In genomic region chr16:88610080-88610479, GRCh38 we compare ENCODE assay signal across 17 cellular contexts. TPM values are rescaled to one million over a fixed set of nuclear protein-coding genes. Genes with fewer than 3 reads are reported as not detected.
DNase-seq lines count a peak whose midpoint lies in the region; ATAC-seq, FAIRE-seq and TF ChIP-seq lines count a peak whose summit lies in the region.
"Had no signal": no experiment of that assay in that cellular context is flagged by ENCODE, and none has a peak within 500 bp of the region (broad histone marks: within the 10 kb centered on the region; RNA-seq: fewer than 3 reads in every experiment).

No MANE protein-coding gene starts in this region.

- intact Hi-C loops in HCT116 (cut with micrococcal nuclease) (no loop called here), K562 (cut with micrococcal nuclease) (no loop called here), colonic mucosa (cut with DNase I) (no loop called here)

- no peak overlapping the region for H3K4ac ChIP-seq in mesendoderm (ENCODE audit: low read depth, low read length)

- H3K79me2 ChIP-seq in HCT116 (ENCODE audit: insufficient read depth, low read length) (peaks cover 47% of the 10 kb centered on the region), K562 (ENCODE audit: control insufficient read depth, insufficient read depth, low read length) (peaks cover 11% of the 10 kb centered on the region; the same call in 1 of the 3 replicates), mesendoderm (ENCODE audit: control insufficient read depth, insufficient read depth, low read length) (peaks cover 3% of the 10 kb centered on the region)

- H2AFZ ChIP-seq in HCT116 (ENCODE audit: low read depth, low read length, poor library complexity, severe bottlenecking) (no peak overlapping the region), K562 (ENCODE audit: low read depth, low read length) (no peak overlapping the region)
- H2AFZ ChIP-seq: GM23248 had no signal

- H2AK5ac ChIP-seq in mesendoderm (ENCODE audit: low read length) = no peak overlapping the region

- CTCF ChIA-PET in BJ (lab: Yijun Ruan, JAX) (interaction anchor here (1.1 kb wide), 1 partner anchor 17 kb away, joined by 3 read pairs; no protein-coding TSS in a partner anchor), HCT116 (lab: Charles Lee) (no interaction called here), K562 (lab: Yijun Ruan, JAX; ENCODE audit: low intra/inter-chr PET ratio) (no interaction called here)

- H3K9ac ChIP-seq in HCT116 (ENCODE audit: low read length) (no peak overlapping the region), K562 (ENCODE audit: insufficient read depth in 1 of 2, low read depth in 2 of 2, low read length in 2 of 2) (no peak overlapping the region), mesendoderm (ENCODE audit: low read length) (no peak overlapping the region), colonic mucosa (ENCODE audit: low read depth in 2 of 2, low read length in 2 of 2) (no peak overlapping the region)
- H3K9ac ChIP-seq: GM23248 had no signal

- H3K18ac ChIP-seq in mesendoderm (ENCODE audit: low read length) = no peak overlapping the region

- H3K27me3 ChIP-seq in BJ (ENCODE audit: control insufficient read depth, insufficient read depth, low read length) (no peaks in the 10 kb centered on the region), HCT116 (ENCODE audit: insufficient read depth, low read length) (no peaks in the 10 kb centered on the region), K562 (ENCODE audit: control insufficient read depth in 2 of 2, insufficient read depth in 2 of 2, low read length in 2 of 2) (no peaks in the 10 kb centered on the region), mesendoderm (ENCODE audit: insufficient read depth, low read length, poor library complexity) (no peaks in the 10 kb centered on the region), colonic mucosa (no peaks in the 10 kb centered on the region)
- H3K27me3 ChIP-seq: dorsolateral prefrontal cortex, uterus had no signal

- H3K79me1 ChIP-seq in mesendoderm (ENCODE audit: low read length) = peaks cover 4% of the 10 kb centered on the region

- no peak overlapping the region for H3K4me2 ChIP-seq in HCT116 (ENCODE audit: low read length)
- H3K4me2 ChIP-seq in K562 (ENCODE audit: insufficient read depth, low read length) = no peak overlapping the region
- H3K4me2 ChIP-seq in mesendoderm (ENCODE audit: low read length) = no peak overlapping the region

- H2BK15ac ChIP-seq in mesendoderm (replicated peaks; ENCODE audit: low read depth) = no peak overlapping the region

- peak overlapping the region; percentile 45 for H3K23ac ChIP-seq in mesendoderm (ENCODE audit: low read length)

- RAD21 ChIA-PET in HCT116 (lab: Charles Lee; ENCODE audit: low non-redundant PET in 1 of 2, low total read pairs in 2 of 2, uncharacterized antibody in 2 of 2, unreplicated experiment in 2 of 2) = no interaction called here

- H3K4me3 ChIP-seq in BJ (ENCODE audit: low read depth, low read length) (no peak overlapping the region), HCT116 (replicated peaks in 1 of 2; ENCODE audit: low read depth in 1 of 2, low read length in 2 of 2) (no peak overlapping the region), K562 (no peak overlapping the region), mesendoderm (ENCODE audit: low read length) (no peak overlapping the region), colonic mucosa (no peak overlapping the region)
- H3K4me3 ChIP-seq: GM23248, uterus had no signal

- no peak for TF ChIP-seq EP300 in K562 (IDR thresholded peaks at IDR 0.05; ENCODE audit: low read length)

- H3K9me2 ChIP-seq in HCT116 (ENCODE audit: insufficient read depth) = no peaks in the 10 kb centered on the region

- BruUV-seq in HCT116 (replicated peaks; lab: Mats Ljungman, UMichigan) (no TSS peak), K562 (replicated peaks; lab: Mats Ljungman, UMichigan) (no TSS peak)

- TF ChIP-seq POLR2A in HCT116 (IDR thresholded peaks at IDR 0.05; ENCODE audit: borderline replicate concordance, extremely low read depth, insufficient read depth, insufficient read length) (no peak), K562 (conservative IDR thresholded peaks at IDR 0.05) (no peak), GM12891 (IDR thresholded peaks at IDR 0.05; ENCODE audit: low read depth, low read length) (no peak)

- H3K9me1 ChIP-seq in K562 (ENCODE audit: control insufficient read depth, insufficient read depth, low read length) = peaks cover 6% of the 10 kb centered on the region

- TF ChIP-seq RAD21 in HCT116 (IDR thresholded peaks at IDR 0.05; ENCODE audit: low read depth) = no peak
- no peak for TF ChIP-seq RAD21 in K562 (CRISPR knock-in tag; conservative IDR thresholded peaks at IDR 0.05 in 1 of 2, IDR thresholded peaks at IDR 0.05 in 1 of 2)

- H3K4me1 ChIP-seq in HCT116 (ENCODE audit: control insufficient read depth in 1 of 2, insufficient read depth in 2 of 2, low read length in 2 of 2) (no peaks in the 10 kb centered on the region), K562 (replicated peaks in 1 of 2; ENCODE audit: control insufficient read depth in 2 of 2, insufficient read depth in 2 of 2, low read length in 2 of 2) (peaks cover 0 to 7% of the 10 kb centered on the region in 2 experiments; a peak in 1 of 5 replicates), mesendoderm (ENCODE audit: control insufficient read depth, low read depth, low read length) (no peaks in the 10 kb centered on the region), colonic mucosa (no peaks in the 10 kb centered on the region)
- H3K4me1 ChIP-seq: uterus had no signal

- no peak overlapping the region for H2BK120ac ChIP-seq in mesendoderm (ENCODE audit: low read depth, low read length)

- DNase-seq in BJ (ENCODE audit: low read depth) (no peak), HCT116 (ENCODE audit: low read depth, low spot score) (no peak), K562 (ENCODE audit: extremely low read depth in 1 of 4, low spot score in 3 of 4) (no peak), mesendoderm (peak; percentile 74), GM12891 (ENCODE audit: insufficient read length, low spot score) (no peak), NCI-H446 (lab: John Stamatoyannopoulos, UW) (no peak), colonic mucosa (no peak)
- DNase-seq: activated B cell treated with CpG ODN at 0.5 μM for 24 hours; activated effector memory CD4-positive, alpha-beta T cell treated with anti-CD3 and anti-CD28 coated beads, Interleukin-2, amount 50 U/mL, for 16 hours; anterior cingulate cortex; dorsolateral prefrontal cortex; GM23248; NCI-H1105 treated with DMSO at 0.1 percent for 48 hours; uterus had no signal

- in situ Hi-C loops in K562 (cut with MboI) = no loop called here

- H4K8ac ChIP-seq in mesendoderm (ENCODE audit: low read depth, low read length) = no peak overlapping the region

- ATAC-seq in HCT116 = 0 out of 2 replicates have a peak, but pooled peaks have one; percentile 55
- peak; percentile 65 for ATAC-seq in K562
- ATAC-seq in HG02759 (IDR thresholded peaks at IDR 0.05; ENCODE audit: unreplicated experiment) = no peak
- ATAC-seq: left lobe of liver had no signal

- no peak overlapping the region for H2BK5ac ChIP-seq in mesendoderm (ENCODE audit: low read length)

- H3K9me3 ChIP-seq in HCT116 (ENCODE audit: control insufficient read depth in 1 of 2, insufficient read depth in 1 of 2, low read depth in 1 of 2, low read length in 2 of 2) = no peaks in the 10 kb centered on the region
- no peaks in the 10 kb centered on the region for H3K9me3 ChIP-seq in K562 (replicated peaks; ENCODE audit: control insufficient read depth, insufficient read depth, low read depth, low read length)
- no peaks in the 10 kb centered on the region for H3K9me3 ChIP-seq in colonic mucosa
- H3K9me3 ChIP-seq: uterus had no signal

- WGBS in K562 (ENCODE audit: insufficient coverage, low coverage, missing lambda C conversion rate) = 95% methylated on average over 6 of the region's 6 CpGs
- no CpG with 5 or more reads among the region's 6 CpGs for WGBS in mesendoderm (ENCODE audit: extremely low coverage, insufficient coverage, low lambda C conversion rate)

- H4K20me1 ChIP-seq in HCT116 (ENCODE audit: insufficient read depth) (peaks cover 9% of the 10 kb centered on the region; the same call in 1 of the 2 replicates), K562 (replicated peaks; ENCODE audit: control insufficient read depth, insufficient read depth, low read length) (peaks cover 14% of the 10 kb centered on the region; the same call in 1 of the 2 replicates)

- POLR2A ChIA-PET in BJ (lab: Charles Lee) (no interaction called here), HCT116 (lab: Charles Lee) (no interaction called here), K562 (lab: Yijun Ruan, JAX) (interaction anchor here (0.7 to 1.6 kb wide), 2 partner anchors 9 to 173 kb away, joined by 4 read pairs; no protein-coding TSS in a partner anchor)

- no peak overlapping the region for H4K5ac ChIP-seq in mesendoderm (ENCODE audit: low read length)

- FAIRE-seq in K562 (lab: Jason Lieb, UNC) (no peak), GM12891 (lab: Jason Lieb, UNC) (no peak)
- FAIRE-seq: D721Med had no signal

- peaks cover 26% of the 10 kb centered on the region for H3K36me3 ChIP-seq in BJ (ENCODE audit: control insufficient read depth, insufficient read depth, low read length)
- peaks cover 24 to 59% of the 10 kb centered on the region in 2 experiments; a peak in 3 of 4 replicates for H3K36me3 ChIP-seq in HCT116 (ENCODE audit: control insufficient read depth in 1 of 2, insufficient read depth in 2 of 2, low read length in 2 of 2)
- peaks cover 92% of the 10 kb centered on the region for H3K36me3 ChIP-seq in K562 (ENCODE audit: control insufficient read depth, insufficient read depth, low read length)
- H3K36me3 ChIP-seq in mesendoderm (ENCODE audit: control insufficient read depth, insufficient read depth, low read length) = peaks cover 6% of the 10 kb centered on the region
- H3K36me3 ChIP-seq in colonic mucosa = peaks cover 18% of the 10 kb centered on the region
- H3K36me3 ChIP-seq: uterus had no signal

- TF ChIP-seq CTCF in BJ (IDR thresholded peaks at IDR 0.05; ENCODE audit: insufficient read depth, low read depth, low read length) = peak; percentile 10; the same call in 1 of the 2 replicates
- TF ChIP-seq CTCF in HCT116 (IDR thresholded peaks at IDR 0.05 in 2 of 3, conservative IDR thresholded peaks at IDR 0.05 in 1 of 3; ENCODE audit: borderline replicate concordance in 1 of 3, insufficient read depth in 1 of 3, low read depth in 2 of 3, low read length in 2 of 3) = peak in 2 of 3 experiments; percentile 33 to 38; a peak in 3 of 6 replicates
- peak in 2 of 3 experiments; percentile 29 to 32; a peak in 2 of 6 replicates for TF ChIP-seq CTCF in K562 (IDR thresholded peaks at IDR 0.05 in 2 of 3, conservative IDR thresholded peaks at IDR 0.05 in 1 of 3; ENCODE audit: insufficient read depth in 2 of 3, low read depth in 1 of 3, low read length in 3 of 3)
- TF ChIP-seq CTCF in colonic mucosa (IDR thresholded peaks at IDR 0.05) = no peak

- H3K56ac ChIP-seq in mesendoderm (ENCODE audit: low read length) = no peak overlapping the region

- no peak overlapping the region for H3K27ac ChIP-seq in HCT116 (ENCODE audit: low read depth, low read length)
- no peak overlapping the region for H3K27ac ChIP-seq in K562 (ENCODE audit: extremely low read depth, low read depth, low read length)
- H3K27ac ChIP-seq in mesendoderm (ENCODE audit: low read depth, low read length) = no peak overlapping the region
- no peak overlapping the region for H3K27ac ChIP-seq in colonic mucosa
- H3K27ac ChIP-seq: GM23248, uterus had no signal

RNA-seq across cellular contexts. Expression of gene IL17C, which starts 28.3 kb away (rescaled TPM):
- polyA plus RNA-seq in BJ (2011; rRNA removed) (not detected in 2 replicates), K562 (2011; rRNA removed) (not detected in 2 replicates), K562 (2014; fragmentation: Illumina TruSeq; extraction: Trizol) (not detected in 2 replicates), K562 (2014; fragmentation: Nextera tagmentation; extraction: Ambion mirVana) (not detected), K562 (2014; rRNA removed) (not detected in 2 replicates)
- polyA minus RNA-seq in BJ (2011; rRNA and poly(A)+ RNA removed) = not detected in 2 replicates
- total RNA-seq in HCT116 (2021; ENCODE audit: unreplicated experiment) (not detected), K562 (2014; rRNA removed) (not detected in 2 replicates), K562 (2014; rRNA removed; fragmentation: Illumina TruSeq; extraction: Trizol) (not detected in 2 replicates), K562 (2015; rRNA removed; fragmentation: Illumina TruSeq; extraction: Trizol) (not detected in 2 replicates), K562 (2021) (not detected in 2 replicates), colonic mucosa (not detected)
- 0.20 TPM in 1 of 2 replicates, not detected in the other for polyA plus RNA-seq in HCT116 (2012)
- total RNA-seq in K562 (2011; cell fraction: chromatin; rRNA removed; ENCODE audit: low replicate concordance) = not detected in 2 replicates
- not detected in 2 replicates for total RNA-seq in K562 (2011; cell fraction: nucleolus; rRNA removed)
- not detected in 2 replicates for total RNA-seq in K562 (2011; cell fraction: nucleoplasm; rRNA removed)
- polyA plus RNA-seq in K562 (2011; cell fraction: cytosol; rRNA removed) = not detected in 2 replicates
- polyA plus RNA-seq in K562 (2011; cell fraction: nucleus; rRNA removed) = 0.21 TPM in 1 of 2 replicates, not detected in the other
- not detected in 2 replicates for polyA plus RNA-seq in K562 (2012)
- not detected in 2 replicates for polyA minus RNA-seq in K562 (2011; rRNA and poly(A)+ RNA removed)
- not detected in 2 replicates for polyA minus RNA-seq in K562 (2011; cell fraction: cytosol; rRNA and poly(A)+ RNA removed)
- polyA minus RNA-seq in K562 (2011; cell fraction: nucleus; rRNA and poly(A)+ RNA removed) = not detected in 2 replicates
- polyA plus RNA-seq in mesendoderm (2013, experiment 1 of 2) = 0.15 TPM
- 0.21 TPM for polyA plus RNA-seq in mesendoderm (2013, experiment 2 of 2)
- 0.09 TPM for polyA plus RNA-seq in GM12891 (2012; ENCODE audit: low read depth, missing spikeins)
- total RNA-seq: GM23248, left lobe of liver, uterus had no signal
- polyA plus RNA-seq: GM23248 had no signal

RNA-seq across cellular contexts. Expression of gene ZC3H18, which starts 39.9 kb away (rescaled TPM):
- polyA plus RNA-seq in BJ (2011; rRNA removed) (7.9 and 11.2 TPM in 2 replicates), K562 (2011; rRNA removed) (12.5 and 15.8 TPM in 2 replicates), K562 (2014; fragmentation: Illumina TruSeq; extraction: Trizol) (60.7 and 65.3 TPM in 2 replicates), K562 (2014; fragmentation: Nextera tagmentation; extraction: Ambion mirVana) (1 to 10 TPM; 1.7 to 2.0 TPM), K562 (2014; rRNA removed) (37.1 and 49.2 TPM in 2 replicates)
- 5.7 and 6.7 TPM in 2 replicates for polyA minus RNA-seq in BJ (2011; rRNA and poly(A)+ RNA removed)
- total RNA-seq in HCT116 (2021; ENCODE audit: unreplicated experiment) (57.8 TPM), K562 (2014; rRNA removed) (26.9 and 35.1 TPM in 2 replicates), K562 (2014; rRNA removed; fragmentation: Illumina TruSeq; extraction: Trizol) (16.0 and 16.3 TPM in 2 replicates), K562 (2015; rRNA removed; fragmentation: Illumina TruSeq; extraction: Trizol) (31.1 and 33.9 TPM in 2 replicates), K562 (2021) (81.3 and 88.7 TPM in 2 replicates), colonic mucosa (10 to 100 TPM; 31.9 to 66.3 TPM)
- polyA plus RNA-seq in HCT116 (2012) = 23.9 and 24.1 TPM in 2 replicates
- 74.4 and 112 TPM in 2 replicates for total RNA-seq in K562 (2011; cell fraction: chromatin; rRNA removed; ENCODE audit: low replicate concordance)
- total RNA-seq in K562 (2011; cell fraction: nucleolus; rRNA removed) = 51.3 and 61.4 TPM in 2 replicates
- 61.1 and 63.4 TPM in 2 replicates for total RNA-seq in K562 (2011; cell fraction: nucleoplasm; rRNA removed)
- 10.1 and 15.8 TPM in 2 replicates for polyA plus RNA-seq in K562 (2011; cell fraction: cytosol; rRNA removed)
- polyA plus RNA-seq in K562 (2011; cell fraction: nucleus; rRNA removed) = 43.3 and 65.6 TPM in 2 replicates
- polyA plus RNA-seq in K562 (2012) = 57.6 and 59.2 TPM in 2 replicates
- 7.9 and 9.1 TPM in 2 replicates for polyA minus RNA-seq in K562 (2011; rRNA and poly(A)+ RNA removed)
- 23.7 and 30.6 TPM in 2 replicates for polyA minus RNA-seq in K562 (2011; cell fraction: cytosol; rRNA and poly(A)+ RNA removed)
- polyA minus RNA-seq in K562 (2011; cell fraction: nucleus; rRNA and poly(A)+ RNA removed) = 17.5 and 19.1 TPM in 2 replicates
- polyA plus RNA-seq in mesendoderm (2013, experiment 1 of 2) = 44.2 TPM
- polyA plus RNA-seq in mesendoderm (2013, experiment 2 of 2) = 44.8 TPM
- 26.0 TPM for polyA plus RNA-seq in GM12891 (2012; ENCODE audit: low read depth, missing spikeins)

RNA-seq across cellular contexts. Expression of gene CYBA, which starts 40.8 kb away (rescaled TPM):
- polyA plus RNA-seq in BJ (2011; rRNA removed) (120 and 187 TPM in 2 replicates), K562 (2011; rRNA removed) (93.0 and 157 TPM in 2 replicates), K562 (2014; fragmentation: Illumina TruSeq; extraction: Trizol) (63.5 and 240 TPM in 2 replicates), K562 (2014; fragmentation: Nextera tagmentation; extraction: Ambion mirVana) (under 1 TPM; 0.34 to 0.45 TPM), K562 (2014; rRNA removed) (519 and 579 TPM in 2 replicates)
- 76.8 and 91.5 TPM in 2 replicates for polyA minus RNA-seq in BJ (2011; rRNA and poly(A)+ RNA removed)
- total RNA-seq in HCT116 (2021; ENCODE audit: unreplicated experiment) (321 TPM), K562 (2014; rRNA removed) (683 and 757 TPM in 2 replicates), K562 (2014; rRNA removed; fragmentation: Illumina TruSeq; extraction: Trizol) (44.5 and 72.5 TPM in 2 replicates), K562 (2015; rRNA removed; fragmentation: Illumina TruSeq; extraction: Trizol) (196 and 239 TPM in 2 replicates), K562 (2021) (384 and 422 TPM in 2 replicates), colonic mucosa (100 to 1,000 TPM; 368 to 389 TPM)
- polyA plus RNA-seq in HCT116 (2012) = 329 and 359 TPM in 2 replicates
- 136 and 579 TPM in 2 replicates for total RNA-seq in K562 (2011; cell fraction: chromatin; rRNA removed; ENCODE audit: low replicate concordance)
- total RNA-seq in K562 (2011; cell fraction: nucleolus; rRNA removed) = 819 and 943 TPM in 2 replicates
- 427 and 435 TPM in 2 replicates for total RNA-seq in K562 (2011; cell fraction: nucleoplasm; rRNA removed)
- 366 and 963 TPM in 2 replicates for polyA plus RNA-seq in K562 (2011; cell fraction: cytosol; rRNA removed)
- 349 and 566 TPM in 2 replicates for polyA plus RNA-seq in K562 (2011; cell fraction: nucleus; rRNA removed)
- polyA plus RNA-seq in K562 (2012) = 346 and 377 TPM in 2 replicates
- polyA minus RNA-seq in K562 (2011; rRNA and poly(A)+ RNA removed) = 40.1 and 80.4 TPM in 2 replicates
- 249 and 254 TPM in 2 replicates for polyA minus RNA-seq in K562 (2011; cell fraction: cytosol; rRNA and poly(A)+ RNA removed)
- polyA minus RNA-seq in K562 (2011; cell fraction: nucleus; rRNA and poly(A)+ RNA removed) = 78.6 and 83.5 TPM in 2 replicates
- polyA plus RNA-seq in mesendoderm (2013, experiment 1 of 2) = 78.8 TPM
- polyA plus RNA-seq in mesendoderm (2013, experiment 2 of 2) = 83.5 TPM
- 416 TPM for polyA plus RNA-seq in GM12891 (2012; ENCODE audit: low read depth, missing spikeins)

RNA-seq across cellular contexts. Expression of gene MVD, which starts 52.8 kb away (rescaled TPM):
- polyA plus RNA-seq in BJ (2011; rRNA removed) = 9.6 and 17.4 TPM in 2 replicates
- 6.0 and 10.8 TPM in 2 replicates for polyA minus RNA-seq in BJ (2011; rRNA and poly(A)+ RNA removed)
- 119 TPM for total RNA-seq in HCT116 (2021; ENCODE audit: unreplicated experiment)
- 97.0 and 141 TPM in 2 replicates for polyA plus RNA-seq in HCT116 (2012)
- 321 and 787 TPM in 2 replicates for total RNA-seq in K562 (2011; cell fraction: chromatin; rRNA removed; ENCODE audit: low replicate concordance)
- 569 and 688 TPM in 2 replicates for total RNA-seq in K562 (2011; cell fraction: nucleolus; rRNA removed)
- 436 and 479 TPM in 2 replicates for total RNA-seq in K562 (2011; cell fraction: nucleoplasm; rRNA removed)
- 89.2 and 121 TPM in 2 replicates for total RNA-seq in K562 (2014; rRNA removed)
- 17.6 and 26.6 TPM in 2 replicates for total RNA-seq in K562 (2014; rRNA removed; fragmentation: Illumina TruSeq; extraction: Trizol)
- total RNA-seq in K562 (2015; rRNA removed; fragmentation: Illumina TruSeq; extraction: Trizol) = 45.3 and 45.5 TPM in 2 replicates
- 126 and 141 TPM in 2 replicates for total RNA-seq in K562 (2021)
- 53.9 and 168 TPM in 2 replicates for polyA plus RNA-seq in K562 (2011; rRNA removed)
- polyA plus RNA-seq in K562 (2011; cell fraction: cytosol; rRNA removed) = 114 and 126 TPM in 2 replicates
- 587 and 718 TPM in 2 replicates for polyA plus RNA-seq in K562 (2011; cell fraction: nucleus; rRNA removed)
- 111 and 112 TPM in 2 replicates for polyA plus RNA-seq in K562 (2012)
- 32.9 and 65.4 TPM in 2 replicates for polyA plus RNA-seq in K562 (2014; fragmentation: Illumina TruSeq; extraction: Trizol)
- 10 to 100 TPM; 12.2 to 15.4 TPM for polyA plus RNA-seq in K562 (2014; fragmentation: Nextera tagmentation; extraction: Ambion mirVana)
- polyA plus RNA-seq in K562 (2014; rRNA removed) = 65.6 and 82.5 TPM in 2 replicates
- 19.0 and 22.9 TPM in 2 replicates for polyA minus RNA-seq in K562 (2011; rRNA and poly(A)+ RNA removed)
- polyA minus RNA-seq in K562 (2011; cell fraction: cytosol; rRNA and poly(A)+ RNA removed) = 57.7 and 136 TPM in 2 replicates
- 78.2 and 151 TPM in 2 replicates for polyA minus RNA-seq in K562 (2011; cell fraction: nucleus; rRNA and poly(A)+ RNA removed)
- 73.3 TPM for polyA plus RNA-seq in mesendoderm (2013, experiment 1 of 2)
- 73.9 TPM for polyA plus RNA-seq in mesendoderm (2013, experiment 2 of 2)
- 85.4 TPM for polyA plus RNA-seq in GM12891 (2012; ENCODE audit: low read depth, missing spikeins)
- total RNA-seq in colonic mucosa = 100 to 1,000 TPM in 1 of 2 donors, 10 to 100 TPM in 1; 86.2 to 132 TPM
